ENCODE assay signal across 1 cellular context in genomic region chr2:182668671-182669070, GRCh38.
A peak's percentile ranks its signal among the peaks of the same experiment; 100 is the strongest.
TF ChIP-seq lines count a peak whose summit lies in the region.

No MANE protein-coding gene starts in this region.

TF ChIP-seq in HepG2, 621 proteins besides CTCF, POLR2A, EP300 and RAD21 (continued from another document and continues in another):
- TF ChIP-seq ARID5B (CRISPR knock-in tag; IDR thresholded peaks at IDR 0.05) (peak; percentile 84), ZNF577 (CRISPR knock-in tag; IDR thresholded peaks at IDR 0.05; ENCODE audit: borderline replicate concordance, low read depth) (no peak), ZNF589 (CRISPR knock-in tag; conservative IDR thresholded peaks at IDR 0.05) (no peak), ZNF224 (CRISPR knock-in tag; IDR thresholded peaks at IDR 0.05) (no peak), FOSL1 (CRISPR knock-in tag; IDR thresholded peaks at IDR 0.05; ENCODE audit: borderline replicate concordance) (no peak), EED (CRISPR knock-in tag; IDR thresholded peaks at IDR 0.05) (no peak), HMGA1 (CRISPR knock-in tag; conservative IDR thresholded peaks at IDR 0.05) (no peak), ELK4 (CRISPR knock-in tag; IDR thresholded peaks at IDR 0.05; ENCODE audit: borderline replicate concordance) (no peak), ZGPAT (CRISPR knock-in tag; IDR thresholded peaks at IDR 0.05) (peak; percentile 34; the same call in 1 of the 2 replicates), FOXA1 (IDR thresholded peaks at IDR 0.05) (no peak), FOXA1 (CRISPR knock-in tag; IDR thresholded peaks at IDR 0.05) (peak; percentile 68), ZNF720 (CRISPR knock-in tag; IDR thresholded peaks at IDR 0.05) (no peak), YEATS2 (CRISPR knock-in tag; IDR thresholded peaks at IDR 0.05; ENCODE audit: borderline replicate concordance) (no peak), ZNF572 (CRISPR knock-in tag; IDR thresholded peaks at IDR 0.05) (0 out of 2 replicates have a peak, but pooled peaks have one; percentile 45), ZNF891 (CRISPR knock-in tag; IDR thresholded peaks at IDR 0.05) (no peak), SMAD3 (CRISPR knock-in tag; IDR thresholded peaks at IDR 0.05) (no peak), NR2F6 (IDR thresholded peaks at IDR 0.05) (no peak), NR2F6 (CRISPR knock-in tag; IDR thresholded peaks at IDR 0.05) (peak; percentile 26; the same call in 1 of the 2 replicates), KDM1A (CRISPR knock-in tag; IDR thresholded peaks at IDR 0.05) (peak; percentile 94), SALL1 (CRISPR knock-in tag; IDR thresholded peaks at IDR 0.05) (peak; percentile 79), RCOR2 (CRISPR knock-in tag; IDR thresholded peaks at IDR 0.05) (0 out of 2 replicates have a peak, but pooled peaks have one; percentile 62), MYC (CRISPR knock-in tag; IDR thresholded peaks at IDR 0.05; ENCODE audit: borderline replicate concordance) (peak; percentile 68; the same call in 1 of the 2 replicates), ZMYM2 (CRISPR knock-in tag; IDR thresholded peaks at IDR 0.05) (peak; percentile 98), GABPA (IDR thresholded peaks at IDR 0.05; ENCODE audit: low read depth, low read length) (no peak), GABPA (CRISPR knock-in tag; IDR thresholded peaks at IDR 0.05; ENCODE audit: low read depth) (no peak), ZNF644 (CRISPR knock-in tag; IDR thresholded peaks at IDR 0.05; ENCODE audit: low read depth) (peak; percentile 81), EZH2 (conservative IDR thresholded peaks at IDR 0.05; ENCODE audit: low read depth, low read length) (no peak), KDM2A (CRISPR knock-in tag; IDR thresholded peaks at IDR 0.05; ENCODE audit: borderline replicate concordance, low read depth) (peak; percentile 62; the same call in 1 of the 2 replicates), SOX6 (IDR thresholded peaks at IDR 0.05) (no peak), SOX6 (CRISPR knock-in tag; IDR thresholded peaks at IDR 0.05) (peak; percentile 98), ZNF607 (CRISPR knock-in tag; IDR thresholded peaks at IDR 0.05; ENCODE audit: borderline replicate concordance) (no peak; the same call in 1 of the 2 replicates), KAT8 (CRISPR knock-in tag; IDR thresholded peaks at IDR 0.05) (0 out of 2 replicates have a peak, but pooled peaks have one; percentile 43), ZNF737 (CRISPR knock-in tag; IDR thresholded peaks at IDR 0.05; ENCODE audit: borderline replicate concordance) (no peak), ZNF703 (CRISPR knock-in tag; IDR thresholded peaks at IDR 0.05; ENCODE audit: borderline replicate concordance) (no peak), SOX13 (IDR thresholded peaks at IDR 0.05) (peak; percentile 79), SOX13 (CRISPR knock-in tag; conservative IDR thresholded peaks at IDR 0.05 in 1 of 2, IDR thresholded peaks at IDR 0.05 in 1 of 2) (peak in 1 of 2 experiments; percentile 96; a peak in 2 of 4 replicates), NFRKB (IDR thresholded peaks at IDR 0.05) (no peak), FOXM1 (CRISPR knock-in tag; IDR thresholded peaks at IDR 0.05) (no peak), ZNF430 (CRISPR knock-in tag; IDR thresholded peaks at IDR 0.05) (no peak), ZFYVE20 (CRISPR knock-in tag; IDR thresholded peaks at IDR 0.05; ENCODE audit: borderline replicate concordance, low read depth) (no peak), SPEN (CRISPR knock-in tag; IDR thresholded peaks at IDR 0.05; ENCODE audit: low read depth) (0 out of 2 replicates have a peak, but pooled peaks have one; percentile 38), CERS6 (CRISPR knock-in tag; IDR thresholded peaks at IDR 0.05) (no peak), CREB1 (IDR thresholded peaks at IDR 0.05) (no peak), CREB1 (CRISPR knock-in tag; IDR thresholded peaks at IDR 0.05) (no peak), ZFP90 (CRISPR knock-in tag; IDR thresholded peaks at IDR 0.05; ENCODE audit: borderline replicate concordance) (no peak), SIN3A (IDR thresholded peaks at IDR 0.05; ENCODE audit: borderline replicate concordance, low read depth, low read length) (no peak), MLXIP (CRISPR knock-in tag; IDR thresholded peaks at IDR 0.05; ENCODE audit: borderline replicate concordance) (no peak), RARA (CRISPR knock-in tag; IDR thresholded peaks at IDR 0.05) (peak; percentile 72), ADNP (CRISPR knock-in tag; IDR thresholded peaks at IDR 0.05) (0 out of 2 replicates have a peak, but pooled peaks have one; percentile 11)
- TF ChIP-seq, protein P1, sequence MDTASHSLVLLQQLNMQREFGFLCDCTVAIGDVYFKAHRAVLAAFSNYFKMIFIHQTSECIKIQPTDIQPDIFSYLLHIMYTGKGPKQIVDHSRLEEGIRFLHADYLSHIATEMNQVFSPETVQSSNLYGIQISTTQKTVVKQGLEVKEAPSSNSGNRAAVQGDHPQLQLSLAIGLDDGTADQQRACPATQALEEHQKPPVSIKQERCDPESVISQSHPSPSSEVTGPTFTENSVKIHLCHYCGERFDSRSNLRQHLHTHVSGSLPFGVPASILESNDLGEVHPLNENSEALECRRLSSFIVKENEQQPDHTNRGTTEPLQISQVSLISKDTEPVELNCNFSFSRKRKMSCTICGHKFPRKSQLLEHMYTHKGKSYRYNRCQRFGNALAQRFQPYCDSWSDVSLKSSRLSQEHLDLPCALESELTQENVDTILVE (CRISPR knock-in tag; IDR thresholded peaks at IDR 0.05), result no peak
- TF ChIP-seq, protein P2, sequence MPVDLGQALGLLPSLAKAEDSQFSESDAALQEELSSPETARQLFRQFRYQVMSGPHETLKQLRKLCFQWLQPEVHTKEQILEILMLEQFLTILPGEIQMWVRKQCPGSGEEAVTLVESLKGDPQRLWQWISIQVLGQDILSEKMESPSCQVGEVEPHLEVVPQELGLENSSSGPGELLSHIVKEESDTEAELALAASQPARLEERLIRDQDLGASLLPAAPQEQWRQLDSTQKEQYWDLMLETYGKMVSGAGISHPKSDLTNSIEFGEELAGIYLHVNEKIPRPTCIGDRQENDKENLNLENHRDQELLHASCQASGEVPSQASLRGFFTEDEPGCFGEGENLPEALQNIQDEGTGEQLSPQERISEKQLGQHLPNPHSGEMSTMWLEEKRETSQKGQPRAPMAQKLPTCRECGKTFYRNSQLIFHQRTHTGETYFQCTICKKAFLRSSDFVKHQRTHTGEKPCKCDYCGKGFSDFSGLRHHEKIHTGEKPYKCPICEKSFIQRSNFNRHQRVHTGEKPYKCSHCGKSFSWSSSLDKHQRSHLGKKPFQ (CRISPR knock-in tag; IDR thresholded peaks at IDR 0.05; ENCODE audit: insufficient replicate concordance), result peak; percentile 27
- TF ChIP-seq, protein P3, sequence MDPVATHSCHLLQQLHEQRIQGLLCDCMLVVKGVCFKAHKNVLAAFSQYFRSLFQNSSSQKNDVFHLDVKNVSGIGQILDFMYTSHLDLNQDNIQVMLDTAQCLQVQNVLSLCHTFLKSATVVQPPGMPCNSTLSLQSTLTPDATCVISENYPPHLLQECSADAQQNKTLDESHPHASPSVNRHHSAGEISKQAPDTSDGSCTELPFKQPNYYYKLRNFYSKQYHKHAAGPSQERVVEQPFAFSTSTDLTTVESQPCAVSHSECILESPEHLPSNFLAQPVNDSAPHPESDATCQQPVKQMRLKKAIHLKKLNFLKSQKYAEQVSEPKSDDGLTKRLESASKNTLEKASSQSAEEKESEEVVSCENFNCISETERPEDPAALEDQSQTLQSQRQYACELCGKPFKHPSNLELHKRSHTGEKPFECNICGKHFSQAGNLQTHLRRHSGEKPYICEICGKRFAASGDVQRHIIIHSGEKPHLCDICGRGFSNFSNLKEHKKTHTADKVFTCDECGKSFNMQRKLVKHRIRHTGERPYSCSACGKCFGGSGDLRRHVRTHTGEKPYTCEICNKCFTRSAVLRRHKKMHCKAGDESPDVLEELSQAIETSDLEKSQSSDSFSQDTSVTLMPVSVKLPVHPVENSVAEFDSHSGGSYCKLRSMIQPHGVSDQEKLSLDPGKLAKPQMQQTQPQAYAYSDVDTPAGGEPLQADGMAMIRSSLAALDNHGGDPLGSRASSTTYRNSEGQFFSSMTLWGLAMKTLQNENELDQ (CRISPR knock-in tag; IDR thresholded peaks at IDR 0.05; ENCODE audit: borderline replicate concordance), result no peak
- TF ChIP-seq, protein P4, sequence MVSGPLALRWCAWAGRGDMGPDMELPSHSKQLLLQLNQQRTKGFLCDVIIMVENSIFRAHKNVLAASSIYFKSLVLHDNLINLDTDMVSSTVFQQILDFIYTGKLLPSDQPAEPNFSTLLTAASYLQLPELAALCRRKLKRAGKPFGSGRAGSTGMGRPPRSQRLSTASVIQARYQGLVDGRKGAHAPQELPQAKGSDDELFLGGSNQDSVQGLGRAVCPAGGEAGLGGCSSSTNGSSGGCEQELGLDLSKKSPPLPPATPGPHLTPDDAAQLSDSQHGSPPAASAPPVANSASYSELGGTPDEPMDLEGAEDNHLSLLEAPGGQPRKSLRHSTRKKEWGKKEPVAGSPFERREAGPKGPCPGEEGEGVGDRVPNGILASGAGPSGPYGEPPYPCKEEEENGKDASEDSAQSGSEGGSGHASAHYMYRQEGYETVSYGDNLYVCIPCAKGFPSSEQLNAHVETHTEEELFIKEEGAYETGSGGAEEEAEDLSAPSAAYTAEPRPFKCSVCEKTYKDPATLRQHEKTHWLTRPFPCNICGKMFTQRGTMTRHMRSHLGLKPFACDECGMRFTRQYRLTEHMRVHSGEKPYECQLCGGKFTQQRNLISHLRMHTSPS (CRISPR knock-in tag; IDR thresholded peaks at IDR 0.05; ENCODE audit: low read depth), result no peak
